Comparison of ENCODE assay signal across 1 cellular context in the genomic region with DNA sequence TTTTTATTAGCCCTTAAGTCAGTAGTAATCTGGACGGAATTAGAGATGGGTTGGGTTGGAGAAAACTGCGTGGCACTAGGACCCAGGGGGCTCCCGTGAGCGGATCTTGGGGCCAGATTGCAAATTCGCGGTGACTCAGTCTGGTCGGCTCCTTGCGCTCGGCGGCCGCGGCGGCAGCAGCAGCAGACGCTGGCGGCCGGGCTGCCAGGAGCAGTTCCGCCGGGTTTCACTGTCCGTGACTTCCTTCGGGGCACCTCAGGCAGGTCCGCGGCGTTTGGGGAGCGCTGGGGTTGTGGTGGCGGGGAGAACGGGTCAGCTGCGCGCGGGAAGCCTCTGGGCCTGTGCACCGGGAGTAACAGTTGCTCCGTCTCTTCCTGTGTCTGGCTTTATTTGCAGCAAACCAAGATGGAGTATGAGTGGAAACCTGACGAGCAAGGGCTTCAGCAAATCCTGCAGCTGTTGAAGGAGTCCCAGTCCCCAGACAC.
A peak's percentile ranks its signal among the peaks of the same experiment; 100 is the strongest.
TF ChIP-seq lines count a peak whose summit lies in the region.

No MANE protein-coding gene starts in this region.

TF ChIP-seq in K562, 482 proteins besides CTCF, POLR2A, EP300 and RAD21 (continued from another document and continues in another):
- no peak for TF ChIP-seq SMARCB1 (IDR thresholded peaks at IDR 0.05; ENCODE audit: insufficient read length, low read depth)
- TF ChIP-seq ARHGAP35 (IDR thresholded peaks at IDR 0.05; ENCODE audit: partially characterized antibody): no peak
- TF ChIP-seq SRF (CRISPR knock-in tag; IDR thresholded peaks at IDR 0.05): 0 out of 4 replicates have a peak, but pooled peaks of 1 of the 2 experiments have one; percentile 61
- peak; percentile 98 for TF ChIP-seq TAF1 (IDR thresholded peaks at IDR 0.05; ENCODE audit: control insufficient read depth, extremely low read depth, insufficient read depth, low read length, severe bottlenecking)
- no peak for TF ChIP-seq RBM34 (IDR thresholded peaks at IDR 0.05; ENCODE audit: borderline replicate concordance, insufficient read depth, low read length)
- no peak for TF ChIP-seq ZFP36 (IDR thresholded peaks at IDR 0.05; ENCODE audit: low read depth, low read length, partially characterized antibody)
- TF ChIP-seq WHSC1 (IDR thresholded peaks at IDR 0.05; ENCODE audit: low read length): no peak
- TF ChIP-seq IRF9 (tag; IDR thresholded peaks at IDR 0.05): no peak
- no peak for TF ChIP-seq HNRNPK (IDR thresholded peaks at IDR 0.05; ENCODE audit: low read depth, low read length, poor library complexity, severe bottlenecking)
- no peak for TF ChIP-seq CREB1 (IDR thresholded peaks at IDR 0.05)
- TF ChIP-seq CREB1 (CRISPR knock-in tag; IDR thresholded peaks at IDR 0.05): 0 out of 2 replicates have a peak, but pooled peaks have one; percentile 25
- no peak for TF ChIP-seq MAFF (IDR thresholded peaks at IDR 0.05; ENCODE audit: low read length)
- no peak for TF ChIP-seq ZNF239 (CRISPR knock-in tag; IDR thresholded peaks at IDR 0.05)
- TF ChIP-seq, protein P1, sequence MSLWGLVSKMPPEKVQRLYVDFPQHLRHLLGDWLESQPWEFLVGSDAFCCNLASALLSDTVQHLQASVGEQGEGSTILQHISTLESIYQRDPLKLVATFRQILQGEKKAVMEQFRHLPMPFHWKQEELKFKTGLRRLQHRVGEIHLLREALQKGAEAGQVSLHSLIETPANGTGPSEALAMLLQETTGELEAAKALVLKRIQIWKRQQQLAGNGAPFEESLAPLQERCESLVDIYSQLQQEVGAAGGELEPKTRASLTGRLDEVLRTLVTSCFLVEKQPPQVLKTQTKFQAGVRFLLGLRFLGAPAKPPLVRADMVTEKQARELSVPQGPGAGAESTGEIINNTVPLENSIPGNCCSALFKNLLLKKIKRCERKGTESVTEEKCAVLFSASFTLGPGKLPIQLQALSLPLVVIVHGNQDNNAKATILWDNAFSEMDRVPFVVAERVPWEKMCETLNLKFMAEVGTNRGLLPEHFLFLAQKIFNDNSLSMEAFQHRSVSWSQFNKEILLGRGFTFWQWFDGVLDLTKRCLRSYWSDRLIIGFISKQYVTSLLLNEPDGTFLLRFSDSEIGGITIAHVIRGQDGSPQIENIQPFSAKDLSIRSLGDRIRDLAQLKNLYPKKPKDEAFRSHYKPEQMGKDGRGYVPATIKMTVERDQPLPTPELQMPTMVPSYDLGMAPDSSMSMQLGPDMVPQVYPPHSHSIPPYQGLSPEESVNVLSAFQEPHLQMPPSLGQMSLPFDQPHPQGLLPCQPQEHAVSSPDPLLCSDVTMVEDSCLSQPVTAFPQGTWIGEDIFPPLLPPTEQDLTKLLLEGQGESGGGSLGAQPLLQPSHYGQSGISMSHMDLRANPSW (CRISPR knock-in tag; IDR thresholded peaks at IDR 0.05): no peak
- TF ChIP-seq HEY1 (CRISPR knock-in tag; IDR thresholded peaks at IDR 0.05; ENCODE audit: borderline replicate concordance): no peak
- TF ChIP-seq PCBP2 (IDR thresholded peaks at IDR 0.05; ENCODE audit: low read depth, low read length, poor library complexity, severe bottlenecking): peak; percentile 25
- no peak for TF ChIP-seq NR2F6 (CRISPR knock-in tag; IDR thresholded peaks at IDR 0.05)
- no peak for TF ChIP-seq ZSCAN32 (CRISPR knock-in tag; IDR thresholded peaks at IDR 0.05)
- TF ChIP-seq RERE (CRISPR knock-in tag; IDR thresholded peaks at IDR 0.05; ENCODE audit: borderline replicate concordance): no peak
- no peak for TF ChIP-seq PRMT5 (CRISPR knock-in tag; IDR thresholded peaks at IDR 0.05)
- no peak for TF ChIP-seq ZNF444 (CRISPR knock-in tag; IDR thresholded peaks at IDR 0.05)
- no peak for TF ChIP-seq ASH1L (IDR thresholded peaks at IDR 0.05; ENCODE audit: borderline replicate concordance, low read depth, partially characterized antibody)
- TF ChIP-seq BRD4 (IDR thresholded peaks at IDR 0.05): peak; percentile 72; the same call in 1 of the 2 replicates
- TF ChIP-seq NONO (IDR thresholded peaks at IDR 0.05; ENCODE audit: low read depth in 2 of 2, low read length in 1 of 2): peak; percentile 19 to 80; a peak in 2 of 4 replicates
- TF ChIP-seq ARNT (IDR thresholded peaks at IDR 0.05): no peak
- no peak for TF ChIP-seq ATF2 (CRISPR knock-in tag; IDR thresholded peaks at IDR 0.05)
- TF ChIP-seq BACH1 (tag; IDR thresholded peaks at IDR 0.05): peak; percentile 57; the same call in 1 of the 2 replicates
- TF ChIP-seq TRIM25 (IDR thresholded peaks at IDR 0.05; ENCODE audit: borderline replicate concordance): no peak
- TF ChIP-seq MTA3 (IDR thresholded peaks at IDR 0.05; ENCODE audit: borderline replicate concordance): peak; percentile 34; the same call in 1 of the 2 replicates
- TF ChIP-seq KLF6 (CRISPR knock-in tag; IDR thresholded peaks at IDR 0.05; ENCODE audit: borderline replicate concordance): no peak
- TF ChIP-seq TEAD4 (IDR thresholded peaks at IDR 0.05; ENCODE audit: low read length): peak; percentile 59
- TF ChIP-seq TEAD4 (CRISPR knock-in tag; IDR thresholded peaks at IDR 0.05; ENCODE audit: borderline replicate concordance): no peak
- no peak for TF ChIP-seq ETS2 (tag; IDR thresholded peaks at IDR 0.05; ENCODE audit: borderline replicate concordance, poor library complexity, severe bottlenecking)
- TF ChIP-seq GATAD2A (IDR thresholded peaks at IDR 0.05): no peak
- peak; percentile 51 for TF ChIP-seq ELF1 (tag; IDR thresholded peaks at IDR 0.05)
- peak; percentile 33 for TF ChIP-seq MAFG (tag; conservative IDR thresholded peaks at IDR 0.05)
- TF ChIP-seq SAFB2 (IDR thresholded peaks at IDR 0.05; ENCODE audit: borderline replicate concordance, low read depth, low read length, severe bottlenecking): no peak
- TF ChIP-seq, protein P2, sequence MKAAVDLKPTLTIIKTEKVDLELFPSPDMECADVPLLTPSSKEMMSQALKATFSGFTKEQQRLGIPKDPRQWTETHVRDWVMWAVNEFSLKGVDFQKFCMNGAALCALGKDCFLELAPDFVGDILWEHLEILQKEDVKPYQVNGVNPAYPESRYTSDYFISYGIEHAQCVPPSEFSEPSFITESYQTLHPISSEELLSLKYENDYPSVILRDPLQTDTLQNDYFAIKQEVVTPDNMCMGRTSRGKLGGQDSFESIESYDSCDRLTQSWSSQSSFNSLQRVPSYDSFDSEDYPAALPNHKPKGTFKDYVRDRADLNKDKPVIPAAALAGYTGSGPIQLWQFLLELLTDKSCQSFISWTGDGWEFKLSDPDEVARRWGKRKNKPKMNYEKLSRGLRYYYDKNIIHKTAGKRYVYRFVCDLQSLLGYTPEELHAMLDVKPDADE (conservative IDR thresholded peaks at IDR 0.05; ENCODE audit: control insufficient read depth, low read depth, low read length): peak; percentile 64
- no peak for TF ChIP-seq ZNF140 (CRISPR knock-in tag; IDR thresholded peaks at IDR 0.05)
- no peak for TF ChIP-seq CAMTA2 (CRISPR knock-in tag; conservative IDR thresholded peaks at IDR 0.05)
- TF ChIP-seq RB1 (IDR thresholded peaks at IDR 0.05; ENCODE audit: low read depth): 0 out of 2 replicates have a peak, but pooled peaks have one; percentile 17
- TF ChIP-seq ZEB2 (IDR thresholded peaks at IDR 0.05): no peak
- no peak for TF ChIP-seq ZNF764 (CRISPR knock-in tag; IDR thresholded peaks at IDR 0.05; ENCODE audit: low read depth)
- TF ChIP-seq FOXA3 (CRISPR knock-in tag; conservative IDR thresholded peaks at IDR 0.05 in 1 of 2, IDR thresholded peaks at IDR 0.05 in 1 of 2): no peak
- TF ChIP-seq ZNF644 (tag; IDR thresholded peaks at IDR 0.05; ENCODE audit: low read depth): no peak
- TF ChIP-seq, protein P3, sequence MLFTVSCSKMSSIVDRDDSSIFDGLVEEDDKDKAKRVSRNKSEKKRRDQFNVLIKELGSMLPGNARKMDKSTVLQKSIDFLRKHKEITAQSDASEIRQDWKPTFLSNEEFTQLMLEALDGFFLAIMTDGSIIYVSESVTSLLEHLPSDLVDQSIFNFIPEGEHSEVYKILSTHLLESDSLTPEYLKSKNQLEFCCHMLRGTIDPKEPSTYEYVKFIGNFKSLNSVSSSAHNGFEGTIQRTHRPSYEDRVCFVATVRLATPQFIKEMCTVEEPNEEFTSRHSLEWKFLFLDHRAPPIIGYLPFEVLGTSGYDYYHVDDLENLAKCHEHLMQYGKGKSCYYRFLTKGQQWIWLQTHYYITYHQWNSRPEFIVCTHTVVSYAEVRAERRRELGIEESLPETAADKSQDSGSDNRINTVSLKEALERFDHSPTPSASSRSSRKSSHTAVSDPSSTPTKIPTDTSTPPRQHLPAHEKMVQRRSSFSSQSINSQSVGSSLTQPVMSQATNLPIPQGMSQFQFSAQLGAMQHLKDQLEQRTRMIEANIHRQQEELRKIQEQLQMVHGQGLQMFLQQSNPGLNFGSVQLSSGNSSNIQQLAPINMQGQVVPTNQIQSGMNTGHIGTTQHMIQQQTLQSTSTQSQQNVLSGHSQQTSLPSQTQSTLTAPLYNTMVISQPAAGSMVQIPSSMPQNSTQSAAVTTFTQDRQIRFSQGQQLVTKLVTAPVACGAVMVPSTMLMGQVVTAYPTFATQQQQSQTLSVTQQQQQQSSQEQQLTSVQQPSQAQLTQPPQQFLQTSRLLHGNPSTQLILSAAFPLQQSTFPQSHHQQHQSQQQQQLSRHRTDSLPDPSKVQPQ (CRISPR knock-in tag; IDR thresholded peaks at IDR 0.05; ENCODE audit: borderline replicate concordance): no peak
- no peak for TF ChIP-seq RFX7 (CRISPR knock-in tag; IDR thresholded peaks at IDR 0.05)
- peak; percentile 73 for TF ChIP-seq U2AF1 (optimal IDR thresholded peaks at IDR 0.05; ENCODE audit: low read depth, low read length)
- TF ChIP-seq ZNF778 (CRISPR knock-in tag; IDR thresholded peaks at IDR 0.05): no peak
- peak; percentile 91 for TF ChIP-seq ZNF511 (CRISPR knock-in tag; IDR thresholded peaks at IDR 0.05)
